3 cellular contexts compared by ENCODE assay signal in the genomic region with DNA sequence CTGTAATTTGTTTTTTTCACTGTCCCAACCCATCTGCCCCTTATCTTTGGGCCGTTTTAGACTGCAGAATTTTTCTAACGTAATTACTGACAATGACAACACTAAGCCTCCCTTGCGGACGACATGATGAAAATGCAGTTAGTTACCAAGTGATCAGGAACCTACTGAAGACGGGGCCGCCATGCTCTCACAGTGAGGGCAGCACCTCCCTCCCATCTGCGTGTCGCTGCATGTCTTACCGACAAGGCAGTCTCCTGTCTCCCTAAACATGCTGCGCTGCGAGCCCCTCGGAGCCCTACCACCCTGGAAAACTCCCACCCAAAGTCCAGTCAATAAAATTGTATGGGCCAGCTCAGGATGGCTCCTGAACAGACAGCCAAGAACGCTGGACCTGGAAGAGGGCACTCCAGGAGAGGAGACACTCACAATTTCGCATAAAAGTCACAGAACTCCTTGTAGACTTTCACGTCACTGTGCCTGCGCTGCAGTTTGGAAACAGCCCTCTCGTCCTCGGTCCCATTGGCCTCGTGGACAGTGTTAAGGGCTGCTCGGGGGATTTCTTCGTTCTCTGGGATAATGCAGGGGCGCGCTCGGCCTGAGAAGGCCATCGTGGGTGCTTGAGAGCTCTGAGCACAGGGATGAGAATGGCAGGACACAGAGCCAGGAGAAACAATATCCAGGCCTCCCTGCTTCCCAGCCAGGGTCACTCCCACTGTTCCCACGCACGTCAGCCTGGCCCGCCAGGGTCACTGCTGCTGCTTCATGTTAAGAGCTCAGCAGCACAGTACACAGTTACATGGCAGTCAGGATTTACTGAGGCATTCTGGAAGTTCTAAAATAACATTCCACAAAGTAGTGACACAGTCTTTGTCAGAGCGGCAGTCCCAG. TPM values are rescaled to one million over a fixed set of nuclear protein-coding genes. Genes with fewer than 3 reads are reported as not detected.
"Had no signal": no experiment of that assay in that cellular context is flagged by ENCODE, and none has a peak within 500 bp of the region (broad histone marks: within the 10 kb centered on the region; RNA-seq: fewer than 3 reads in every experiment).

A gene with protein sequence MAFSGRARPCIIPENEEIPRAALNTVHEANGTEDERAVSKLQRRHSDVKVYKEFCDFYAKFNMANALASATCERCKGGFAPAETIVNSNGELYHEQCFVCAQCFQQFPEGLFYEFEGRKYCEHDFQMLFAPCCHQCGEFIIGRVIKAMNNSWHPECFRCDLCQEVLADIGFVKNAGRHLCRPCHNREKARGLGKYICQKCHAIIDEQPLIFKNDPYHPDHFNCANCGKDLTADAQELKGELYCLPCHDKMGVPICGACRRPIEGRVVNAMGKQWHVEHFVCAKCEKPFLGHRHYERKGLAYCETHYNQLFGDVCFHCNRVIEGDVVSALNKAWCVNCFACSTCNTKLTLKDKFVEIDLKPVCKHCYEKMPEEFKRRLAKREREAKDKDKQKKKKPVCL (minus strand): TSS at position 646 of the 888 bp plus-strand sequence. CDS start 38 bp downstream, at position 608.

RNA-seq across cellular contexts. Expression of the gene that starts here (rescaled TPM):
- total RNA-seq: activated CD4-positive, alpha-beta T cell treated with anti-CD3 and anti-CD28 coated beads, Interleukin-2, amount 10 ng/mL, durations not matched to agents 24 days and 14 days; urinary bladder had no signal
- polyA plus RNA-seq: liver had no signal
